1 cellular context compared by ENCODE assay signal in genomic region chr6:16766043-16766521, GRCh38.
TF ChIP-seq lines count a peak whose summit lies in the region.

No MANE protein-coding gene starts in this region.

TF ChIP-seq in HEK293, 187 proteins besides CTCF, POLR2A, EP300 and RAD21 (continued from another document and continues in another):
- no peak for TF ChIP-seq ZNF518A (tag by site-specific recombination; conservative IDR thresholded peaks at IDR 0.05; ENCODE audit: low read depth)
- no peak for TF ChIP-seq ZNF768 (tag by site-specific recombination; IDR thresholded peaks at IDR 0.05)
- TF ChIP-seq ZNF791 (tag by site-specific recombination; IDR thresholded peaks at IDR 0.05), result no peak
- TF ChIP-seq ZNF600 (tag by site-specific recombination; IDR thresholded peaks at IDR 0.05), result no peak
- no peak for TF ChIP-seq ZNF148 (tag by site-specific recombination; IDR thresholded peaks at IDR 0.05; ENCODE audit: borderline replicate concordance)
- TF ChIP-seq WT1 (tag by site-specific recombination; IDR thresholded peaks at IDR 0.05), result no peak
- no peak for TF ChIP-seq ZNF585B (tag by site-specific recombination; IDR thresholded peaks at IDR 0.05)
- no peak for TF ChIP-seq ZNF514 (tag by site-specific recombination; IDR thresholded peaks at IDR 0.05)
- TF ChIP-seq ZFP37 (tag by site-specific recombination; IDR thresholded peaks at IDR 0.05), result 0 out of 2 replicates have a peak, but pooled peaks have one; percentile 29
- no peak for TF ChIP-seq OSR2 (tag by site-specific recombination; IDR thresholded peaks at IDR 0.05)
- TF ChIP-seq ZSCAN5A (tag by site-specific recombination; IDR thresholded peaks at IDR 0.05), result no peak
- TF ChIP-seq ZNF596 (tag by site-specific recombination; IDR thresholded peaks at IDR 0.05), result no peak
- TF ChIP-seq ZNF747 (tag by site-specific recombination; IDR thresholded peaks at IDR 0.05), result no peak
- TF ChIP-seq ZEB2 (tag by site-specific recombination; IDR thresholded peaks at IDR 0.05), result peak; percentile 93
- TF ChIP-seq ZNF701 (tag by site-specific recombination; IDR thresholded peaks at IDR 0.05), result no peak
- TF ChIP-seq ZNF555 (tag by site-specific recombination; conservative IDR thresholded peaks at IDR 0.05), result no peak
- TF ChIP-seq ZNF23 (tag by site-specific recombination; IDR thresholded peaks at IDR 0.05; ENCODE audit: borderline replicate concordance), result no peak
- TF ChIP-seq EGR2 (tag by site-specific recombination; IDR thresholded peaks at IDR 0.05; ENCODE audit: low read depth), result no peak
- no peak for TF ChIP-seq ZNF292 (tag by site-specific recombination; IDR thresholded peaks at IDR 0.05; ENCODE audit: borderline replicate concordance, low read depth)
- no peak for TF ChIP-seq TCF7L2 (IDR thresholded peaks at IDR 0.05; ENCODE audit: borderline replicate concordance, low read depth, low read length)
- no peak for TF ChIP-seq ZNF549 (tag by site-specific recombination; IDR thresholded peaks at IDR 0.05)
- no peak for TF ChIP-seq ZNF133 (tag by site-specific recombination; IDR thresholded peaks at IDR 0.05)
- TF ChIP-seq KLF9 (tag by site-specific recombination; IDR thresholded peaks at IDR 0.05; ENCODE audit: low read depth), result no peak
- TF ChIP-seq ZNF561 (tag by site-specific recombination; IDR thresholded peaks at IDR 0.05; ENCODE audit: borderline replicate concordance), result no peak
- TF ChIP-seq ZNF571 (tag by site-specific recombination; IDR thresholded peaks at IDR 0.05), result no peak
- no peak for TF ChIP-seq ZNF830 (tag by site-specific recombination; IDR thresholded peaks at IDR 0.05; ENCODE audit: low read depth)
- TF ChIP-seq ZNF660 (tag by site-specific recombination; IDR thresholded peaks at IDR 0.05), result no peak
- TF ChIP-seq KLF1 (tag by site-specific recombination; IDR thresholded peaks at IDR 0.05), result peak; percentile 51
- TF ChIP-seq GLI2 (tag by site-specific recombination; IDR thresholded peaks at IDR 0.05; ENCODE audit: borderline replicate concordance, low read depth), result peak; percentile 63; the same call in 1 of the 2 replicates
- TF ChIP-seq REPIN1 (tag by site-specific recombination; IDR thresholded peaks at IDR 0.05; ENCODE audit: low read depth), result no peak
- no peak for TF ChIP-seq ZNF175 (tag by site-specific recombination; IDR thresholded peaks at IDR 0.05)
- TF ChIP-seq BCL11A (tag by site-specific recombination; IDR thresholded peaks at IDR 0.05; ENCODE audit: low read depth), result no peak
- TF ChIP-seq SP2 (tag by site-specific recombination; IDR thresholded peaks at IDR 0.05), result no peak
- TF ChIP-seq ZNF280D (tag by site-specific recombination; IDR thresholded peaks at IDR 0.05), result no peak
- no peak for TF ChIP-seq SETDB1 (IDR thresholded peaks at IDR 0.05; ENCODE audit: insufficient read length, low read length)
- peak; percentile 73; the same call in 1 of the 2 replicates for TF ChIP-seq ZNF639 (tag by site-specific recombination; IDR thresholded peaks at IDR 0.05)
- no peak for TF ChIP-seq ZNF707 (tag by site-specific recombination; IDR thresholded peaks at IDR 0.05)
- no peak for TF ChIP-seq ZBTB44 (tag by site-specific recombination; IDR thresholded peaks at IDR 0.05)
- no peak for TF ChIP-seq ZNF221 (tag by site-specific recombination; IDR thresholded peaks at IDR 0.05; ENCODE audit: borderline replicate concordance)
- TF ChIP-seq MEIS1 (CRISPR knock-in tag; IDR thresholded peaks at IDR 0.05; ENCODE audit: borderline replicate concordance), result no peak
- no peak for TF ChIP-seq ZNF174 (tag by site-specific recombination; IDR thresholded peaks at IDR 0.05)
- TF ChIP-seq ZBTB49 (tag by site-specific recombination; IDR thresholded peaks at IDR 0.05; ENCODE audit: low read depth), result no peak
- no peak for TF ChIP-seq SCRT2 (tag by site-specific recombination; IDR thresholded peaks at IDR 0.05)
- no peak for TF ChIP-seq ZNF580 (tag by site-specific recombination; IDR thresholded peaks at IDR 0.05)
- no peak for TF ChIP-seq ZNF266 (tag by site-specific recombination; IDR thresholded peaks at IDR 0.05; ENCODE audit: low read depth)
- TF ChIP-seq ZFHX2 (tag by site-specific recombination; conservative IDR thresholded peaks at IDR 0.05), result no peak
- TF ChIP-seq ELK4 (IDR thresholded peaks at IDR 0.05; ENCODE audit: borderline replicate concordance, low read depth, low read length), result no peak
- no peak for TF ChIP-seq ZNF560 (tag by site-specific recombination; IDR thresholded peaks at IDR 0.05; ENCODE audit: borderline replicate concordance)
